In genomic region chr1:203425668-203425999, GRCh38 we compare ENCODE assay signal across 21 cellular contexts. TPM values are rescaled to one million over a fixed set of nuclear protein-coding genes. Genes with fewer than 3 reads are reported as not detected.
A peak's percentile ranks its signal among the peaks of the same experiment; 100 is the strongest.
DNase-seq lines count a peak whose midpoint lies in the region; FAIRE-seq and TF ChIP-seq lines count a peak whose summit lies in the region.
"Had no signal": no experiment of that assay in that cellular context is flagged by ENCODE, and none has a peak within 500 bp of the region (broad histone marks: within the 10 kb centered on the region; RNA-seq: fewer than 3 reads in every experiment).

No MANE protein-coding gene starts in this region.

- H3K9ac ChIP-seq in keratinocyte (ENCODE audit: control insufficient read depth, extremely low read depth, insufficient read depth, low read length) (no peak overlapping the region), stomach smooth muscle (ENCODE audit: low read length in 2 of 2) (no peak overlapping the region), mammary epithelial cell (ENCODE audit: insufficient read depth, low read length) (no peak overlapping the region)

- intact Hi-C loops in posterior vena cava (cut with DNase I) (no loop called here), mammary epithelial cell (cut with micrococcal nuclease) (no loop called here)

- no peak overlapping the region for H3K4me3 ChIP-seq in bronchial epithelial cell (ENCODE audit: low read depth, low read length)
- no peak overlapping the region for H3K4me3 ChIP-seq in keratinocyte (ENCODE audit: control insufficient read depth in 2 of 3, extremely low read depth in 1 of 3, insufficient read depth in 2 of 3, low read depth in 1 of 3, low read length in 3 of 3)
- H3K4me3 ChIP-seq in stomach smooth muscle (ENCODE audit: low read length in 2 of 2): no peak overlapping the region
- no peak overlapping the region for H3K4me3 ChIP-seq in mammary epithelial cell (replicated peaks in 1 of 3; ENCODE audit: insufficient read depth in 1 of 3, low read depth in 2 of 3, low read length in 3 of 3)
- H3K4me3 ChIP-seq: adrenal gland, spleen, upper lobe of left lung had no signal

- no peaks in the 10 kb centered on the region for H3K9me1 ChIP-seq in keratinocyte (ENCODE audit: control insufficient read depth, extremely low read depth, insufficient read depth, low read length)

- H3K9me3 ChIP-seq in keratinocyte (ENCODE audit: control insufficient read depth, low read depth, low read length) (no peaks in the 10 kb centered on the region), stomach smooth muscle (ENCODE audit: control insufficient read depth in 2 of 2, low read length in 2 of 2) (no peaks in the 10 kb centered on the region), mammary epithelial cell (replicated peaks; ENCODE audit: insufficient read depth, low read length) (no peaks in the 10 kb centered on the region)
- H3K9me3 ChIP-seq: adrenal gland, spleen, upper lobe of left lung had no signal

- CTCF ChIA-PET in mammary epithelial cell (lab: Charles Lee; ENCODE audit: low non-redundant PET): interaction anchor here (0.7 kb wide), 1 partner anchor 158 kb away, joined by 3 read pairs; no protein-coding TSS in a partner anchor

- H4K20me1 ChIP-seq in keratinocyte (ENCODE audit: control insufficient read depth, extremely low read depth, insufficient read depth, low read length) (no peaks in the 10 kb centered on the region), mammary epithelial cell (ENCODE audit: insufficient read depth, low read length) (no peaks in the 10 kb centered on the region)

- H3K4me1 ChIP-seq in keratinocyte (ENCODE audit: control insufficient read depth, extremely low read depth, insufficient read depth, low read length) (no peaks in the 10 kb centered on the region), stomach smooth muscle (ENCODE audit: control insufficient read depth, insufficient read depth, low read length) (peaks cover 11% of the 10 kb centered on the region), mammary epithelial cell (ENCODE audit: insufficient read depth, low read length) (peaks cover 6% of the 10 kb centered on the region)

- DNase-seq in M059J (ENCODE audit: low read depth) (peak; percentile 8), bronchial epithelial cell (ENCODE audit: low read depth) (peak; percentile 35), keratinocyte (ENCODE audit: low read depth, low spot score) (no peak), NCI-H1417 treated with DMSO at 0.1 percent for 48 hours (lab: John Stamatoyannopoulos, UW) (no peak), posterior vena cava (ENCODE audit: low spot score) (no peak), islet precursor cell (no peak), mammary epithelial cell (no peak)
- DNase-seq: activated CD4-positive, CD25-positive, alpha-beta regulatory T cell; C1 segment of cervical spinal cord; DND-41; kidney glomerular epithelial cell; NCI-H2081 treated with DMSO at 0.1 percent for 48 hours; RPMI8226; spleen; T-helper 17 cell; upper lobe of left lung had no signal

- BruUV-seq in mammary epithelial cell (replicated peaks; lab: Mats Ljungman, UMichigan): no TSS peak

- H3K36me3 ChIP-seq in bronchial epithelial cell (ENCODE audit: control insufficient read depth, insufficient read depth, low read length) (no peaks in the 10 kb centered on the region), keratinocyte (ENCODE audit: control insufficient read depth in 2 of 2, extremely low read depth in 1 of 2, insufficient read depth in 2 of 2, low read length in 2 of 2) (no peaks in the 10 kb centered on the region), stomach smooth muscle (ENCODE audit: control insufficient read depth in 2 of 2, insufficient read depth in 2 of 2, low read length in 2 of 2) (no peaks in the 10 kb centered on the region), mammary epithelial cell (ENCODE audit: insufficient read depth, low read length) (no peaks in the 10 kb centered on the region)
- H3K36me3 ChIP-seq: adrenal gland, spleen, upper lobe of left lung had no signal

- FAIRE-seq in bronchial epithelial cell (lab: Jason Lieb, UNC) (no peak), keratinocyte (lab: Jason Lieb, UNC) (peak; percentile 20)

- H3K79me2 ChIP-seq in keratinocyte (ENCODE audit: control insufficient read depth, insufficient read depth, low read length) (no peaks in the 10 kb centered on the region), mammary epithelial cell (ENCODE audit: insufficient read depth, low read length) (no peaks in the 10 kb centered on the region)

- TF ChIP-seq CTCF in bronchial epithelial cell (IDR thresholded peaks at IDR 0.05; ENCODE audit: insufficient read depth, low read length, severe bottlenecking): no peak
- TF ChIP-seq CTCF in keratinocyte (optimal IDR thresholded peaks at IDR 0.05 in 1 of 3, IDR thresholded peaks at IDR 0.05 in 1 of 3, conservative IDR thresholded peaks at IDR 0.05 in 1 of 3; ENCODE audit: extremely low read depth in 1 of 3, insufficient read depth in 2 of 3, low read length in 3 of 3): no peak
- TF ChIP-seq CTCF in mammary epithelial cell (conservative IDR thresholded peaks at IDR 0.05 in 1 of 2, IDR thresholded peaks at IDR 0.05 in 1 of 2; ENCODE audit: extremely low read depth in 1 of 2, insufficient read depth in 1 of 2, low read depth in 1 of 2, low read length in 2 of 2): no peak

- dilution Hi-C loops in keratinocyte (cut with MboI; ENCODE audit: extremely low pct_ligation_motif_present, low sequenced_read_pairs): no loop called here
- dilution Hi-C loops in mammary epithelial cell (cut with HindIII; ENCODE audit: low sequenced_read_pairs): loop anchor here (5.0 kb wide), 2 partner anchors 42 to 83 kb away; no protein-coding TSS in a partner anchor

- H2AFZ ChIP-seq in keratinocyte (ENCODE audit: control insufficient read depth, low read length) (no peak overlapping the region), mammary epithelial cell (ENCODE audit: low read depth, low read length) (no peak overlapping the region)

- H3K27me3 ChIP-seq in bronchial epithelial cell (ENCODE audit: control insufficient read depth, insufficient read depth, low read length) (peaks cover 9% of the 10 kb centered on the region), keratinocyte (ENCODE audit: control insufficient read depth, extremely low read depth, insufficient read depth, low read length) (peaks cover 22% of the 10 kb centered on the region), stomach smooth muscle (ENCODE audit: control insufficient read depth in 1 of 2, insufficient read depth in 2 of 2, low read length in 2 of 2) (no peaks in the 10 kb centered on the region), mammary epithelial cell (ENCODE audit: insufficient read depth, low read length) (peaks cover 3% of the 10 kb centered on the region)
- H3K27me3 ChIP-seq: adrenal gland, upper lobe of left lung had no signal

- H3K27ac ChIP-seq in keratinocyte (ENCODE audit: control insufficient read depth, insufficient read depth, low read length) (no peak overlapping the region), stomach smooth muscle (ENCODE audit: low read length) (peak overlapping the region; percentile 11), mammary epithelial cell (ENCODE audit: insufficient read depth, low read depth, low read length) (no peak overlapping the region)
- H3K27ac ChIP-seq: adrenal gland, epithelial cell of prostate, spleen had no signal

- H3K4me2 ChIP-seq in keratinocyte (ENCODE audit: control insufficient read depth, extremely low read depth, insufficient read depth, low read depth, low read length) (no peak overlapping the region), mammary epithelial cell (ENCODE audit: insufficient read depth, low read depth, low read length) (no peak overlapping the region)

- in situ Hi-C loops in mammary epithelial cell (cut with MboI; ENCODE audit: low sequenced_read_pairs in 2 of 2): no loop called here

RNA-seq across cellular contexts. Expression of gene PRELP, which starts 50.0 kb away (rescaled TPM):
- not detected in 2 replicates for total RNA-seq in M059J (2014; rRNA removed; shearing (Covaris generic))
- total RNA-seq in bronchial epithelial cell (not detected in 2 replicates), posterior vena cava (100 to 1,000 TPM; 172 to 283 TPM), mammary epithelial cell (under 1 TPM; under 0.01 to 0.12 TPM)
- polyA plus RNA-seq in keratinocyte (0.01 to 0.03 TPM in 2 of 3 replicates, not detected in the other), mammary epithelial cell (0.03 TPM)
- polyA plus RNA-seq in keratinocyte (2011; ENCODE audit: low read depth): not detected
- 0.01 and 0.03 TPM in 2 replicates for polyA plus RNA-seq in keratinocyte (2011; cell fraction: cytosol; rRNA removed)
- 0.03 and 0.04 TPM in 2 replicates for polyA plus RNA-seq in keratinocyte (2011; cell fraction: nucleus; rRNA removed)
- 0.05 and 0.06 TPM in 2 replicates for polyA plus RNA-seq in keratinocyte (2012; ENCODE audit: low replicate concordance)
- polyA minus RNA-seq in keratinocyte (0.10 TPM in 1 of 3 replicates, not detected in the others), mammary epithelial cell (1.6 TPM)
- polyA minus RNA-seq in keratinocyte (2011; cell fraction: cytosol; rRNA and poly(A)+ RNA removed): not detected
- not detected in 2 replicates for polyA minus RNA-seq in keratinocyte (2011; cell fraction: nucleus; rRNA and poly(A)+ RNA removed)
- total RNA-seq: activated CD8-positive, alpha-beta memory T cell treated with anti-CD3 and anti-CD28 coated beads for 36 hours; activated T-helper 17 cell treated with anti-CD3 and anti-CD28 coated beads, Interleukin-2, amount 50 U/mL, for 72 hours; T-helper 17 cell had no signal

Comparison
In these comparisons a context has a peak if more than half of its experiments do, and no peak if none do; other contexts are left out.
1. DNase-seq: peak in M059J (single experiment) and bronchial epithelial cell (single experiment); none in keratinocyte (single experiment), NCI-H1417 treated with DMSO at 0.1 percent for 48 hours (single experiment), posterior vena cava (single experiment), islet precursor cell (single experiment) and mammary epithelial cell (single experiment).
2. RNA of gene PRELP, which starts 50.0 kb away (total RNA-seq): 172 to 283 TPM in posterior vena cava; under 0.01 to 0.12 TPM in mammary epithelial cell, not detected in M059J and not detected in bronchial epithelial cell; every median in the first group is over 100 times any median in the second.